Comparison of ENCODE assay signal across 14 cellular contexts in genomic region chr15:71691322-71691699, GRCh38.
DNase-seq lines count a peak whose midpoint lies in the region; ATAC-seq and TF ChIP-seq lines count a peak whose summit lies in the region.
"Had no signal": no experiment of that assay in that cellular context is flagged by ENCODE, and none has a peak within 500 bp of the region (broad histone marks: within the 10 kb centered on the region; RNA-seq: fewer than 3 reads in every experiment).

No MANE protein-coding gene starts in this region.

- peak overlapping the region; percentile 66 to 88 (median 76) for H3K27ac ChIP-seq in heart left ventricle
- H3K27ac ChIP-seq in urinary bladder (ENCODE audit: low read depth): peak overlapping the region; percentile 68

- H3K4me1 Mint-ChIP-seq in nephron: peaks cover 51% of the 10 kb centered on the region

- no peaks in the 10 kb centered on the region for H3K9me3 ChIP-seq in heart left ventricle

- TF ChIP-seq CTCF in heart left ventricle (IDR thresholded peaks at IDR 0.05) (no peak), epithelial cell of proximal tubule (conservative IDR thresholded peaks at IDR 0.05; ENCODE audit: low read depth, low read length) (no peak), nephron (IDR thresholded peaks at IDR 0.05; ENCODE audit: unreplicated experiment in 3 of 3) (no peak)

- no peak overlapping the region for H3K4me3 Mint-ChIP-seq in nephron
- H3K4me3 Mint-ChIP-seq: activated CD8-positive, alpha-beta T cell treated with anti-CD3 and anti-CD28 coated beads for 36 hours; natural killer cell treated with Interleukin-12 subunit alpha and Interleukin-12 subunit beta and Interleukin-15 and Interleukin-18, amount 100 ng/mL, for 72 hours; type B pancreatic cell had no signal

- peaks cover 5% of the 10 kb centered on the region for H3K27me3 Mint-ChIP-seq in nephron (ENCODE audit: low read depth)
- H3K27me3 Mint-ChIP-seq: type B pancreatic cell had no signal

- DNase-seq in heart left ventricle (no peak), cardiac septum (ENCODE audit: low spot score) (no peak), epithelial cell of proximal tubule (ENCODE audit: low read depth) (no peak), NCI-H82 treated with DMSO at 0.1 percent for 48 hours (lab: John Stamatoyannopoulos, UW; ENCODE audit: unreplicated experiment) (no peak), HuH-7.5 (ENCODE audit: low spot score) (no peak), NAMALWA (ENCODE audit: low spot score) (no peak)
- DNase-seq: activated CD8-positive, alpha-beta T cell treated with anti-CD3 and anti-CD28 coated beads for 36 hours; activated effector memory CD4-positive, alpha-beta T cell treated with Interleukin-2 at 50 U/mL for 16 hours; T-helper 9 cell had no signal

- TF ChIP-seq POLR2A in heart left ventricle (IDR thresholded peaks at IDR 0.05): no peak

- H3K4me3 ChIP-seq in heart left ventricle (peak overlapping the region in 2 of 12 donors; percentile 16 to 18), epithelial cell of proximal tubule (ENCODE audit: low read depth, low read length) (peak overlapping the region; percentile 3), urinary bladder (ENCODE audit: low read depth, low read length) (no peak overlapping the region)
- H3K4me3 ChIP-seq: skin epidermis had no signal

- 9 to 32% (median 31%) methylated on average over 4 of the region's 4 CpGs for WGBS in heart left ventricle, 4 donors
- 54% methylated on average over 4 of the region's 4 CpGs for WGBS in urinary bladder

- peak overlapping the region in 2 of 3 experiments; percentile 80 to 89 for H3K27ac Mint-ChIP-seq in nephron
- H3K27ac Mint-ChIP-seq: activated CD8-positive, alpha-beta T cell treated with anti-CD3 and anti-CD28 coated beads for 36 hours; natural killer cell treated with Interleukin-12 subunit alpha and Interleukin-12 subunit beta and Interleukin-15 and Interleukin-18, amount 100 ng/mL, for 72 hours; type B pancreatic cell had no signal

- intact Hi-C loops in heart left ventricle (cut with DNase I): no loop called here
- intact Hi-C loops in cardiac septum (cut with DNase I): no loop called here

- peak in 3 of 4 donors; percentile 53 to 73 (median 65) for ATAC-seq in heart left ventricle
- ATAC-seq: activated CD8-positive, alpha-beta T cell treated with anti-CD3 and anti-CD28 coated beads for 36 hours had no signal

- peaks cover 6% of the 10 kb centered on the region for H3K36me3 Mint-ChIP-seq in nephron (ENCODE audit: low read depth)
- H3K36me3 Mint-ChIP-seq: natural killer cell treated with Interleukin-12 subunit alpha and Interleukin-12 subunit beta and Interleukin-15 and Interleukin-18, amount 100 ng/mL, for 72 hours had no signal

- H3K36me3 ChIP-seq in heart left ventricle: no peaks in the 10 kb centered on the region
- H3K36me3 ChIP-seq in urinary bladder (ENCODE audit: insufficient read depth): no peaks in the 10 kb centered on the region

- no peaks in the 10 kb centered on the region for H3K27me3 ChIP-seq in heart left ventricle

- H3K4me1 ChIP-seq in heart left ventricle (peaks cover 0 to 46% (median 24%) of the 10 kb centered on the region in 12 donors), urinary bladder (ENCODE audit: insufficient read depth) (no peaks in the 10 kb centered on the region)

- peaks cover 14% of the 10 kb centered on the region for H3K9me3 Mint-ChIP-seq in nephron
- H3K9me3 Mint-ChIP-seq: activated CD8-positive, alpha-beta T cell treated with anti-CD3 and anti-CD28 coated beads for 36 hours; natural killer cell treated with Interleukin-12 subunit alpha and Interleukin-12 subunit beta and Interleukin-15 and Interleukin-18, amount 100 ng/mL, for 72 hours had no signal
